Comparison of ENCODE assay signal across 1 cellular context in the genomic region with DNA sequence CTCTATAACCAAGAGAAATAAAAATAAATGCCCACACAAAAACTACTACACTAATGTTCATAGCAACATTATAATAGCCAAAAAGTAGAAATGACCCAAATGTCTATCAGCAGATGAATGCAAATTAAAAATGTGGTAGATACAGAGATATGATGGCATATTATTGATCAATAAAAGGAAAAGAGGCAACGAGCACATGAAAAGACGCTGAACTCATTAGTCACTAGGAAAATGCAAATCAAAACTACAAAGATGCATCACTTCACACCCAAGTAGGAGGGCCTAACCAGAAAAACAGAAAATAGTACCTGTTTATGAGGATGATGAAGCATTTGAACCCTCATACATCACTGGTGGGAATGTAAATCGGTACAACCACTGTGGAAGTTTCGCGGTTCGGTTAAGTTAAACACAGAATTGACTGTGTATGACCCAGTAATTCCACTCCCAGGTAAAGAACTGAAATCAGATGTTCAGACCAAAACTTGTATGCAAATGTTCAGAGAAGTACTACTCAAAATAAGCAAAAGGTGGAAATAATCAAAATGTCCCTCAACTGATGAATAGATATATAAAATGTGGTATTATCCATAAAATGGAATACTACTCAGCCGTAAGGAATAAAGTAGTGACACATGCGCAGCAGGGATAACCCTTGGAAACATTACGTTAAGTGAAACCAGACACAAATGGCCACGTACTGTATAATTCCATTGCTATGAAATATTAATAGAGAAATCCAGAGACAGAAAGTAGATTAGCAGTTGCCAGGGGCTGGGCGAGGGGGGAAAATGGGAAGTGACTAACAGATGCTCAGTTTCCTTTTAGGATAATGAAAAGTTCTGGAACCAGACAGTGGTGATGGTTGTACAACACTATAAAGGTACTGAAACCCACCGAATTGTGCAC.
TF ChIP-seq lines count a peak whose summit lies in the region.

No MANE protein-coding gene starts in this region.

TF ChIP-seq in HEK293, 187 proteins besides CTCF, POLR2A, EP300 and RAD21 (continued from another document):
- TF ChIP-seq ZNF518A (tag by site-specific recombination; conservative IDR thresholded peaks at IDR 0.05; ENCODE audit: low read depth) (no peak), ZFP41 (tag by site-specific recombination; IDR thresholded peaks at IDR 0.05; ENCODE audit: borderline replicate concordance) (no peak), ZNF701 (tag by site-specific recombination; IDR thresholded peaks at IDR 0.05) (no peak), ZNF549 (tag by site-specific recombination; IDR thresholded peaks at IDR 0.05) (no peak), BCL11A (tag by site-specific recombination; IDR thresholded peaks at IDR 0.05; ENCODE audit: low read depth) (no peak), ZNF10 (tag by site-specific recombination; IDR thresholded peaks at IDR 0.05) (peak; percentile 85), ZNF658 (tag by site-specific recombination; IDR thresholded peaks at IDR 0.05) (no peak), ZNF692 (tag by site-specific recombination; IDR thresholded peaks at IDR 0.05) (no peak), MEIS1 (CRISPR knock-in tag; IDR thresholded peaks at IDR 0.05; ENCODE audit: borderline replicate concordance) (no peak), SETDB1 (IDR thresholded peaks at IDR 0.05; ENCODE audit: insufficient read length, low read length) (no peak)
- TF ChIP-seq, protein P1, sequence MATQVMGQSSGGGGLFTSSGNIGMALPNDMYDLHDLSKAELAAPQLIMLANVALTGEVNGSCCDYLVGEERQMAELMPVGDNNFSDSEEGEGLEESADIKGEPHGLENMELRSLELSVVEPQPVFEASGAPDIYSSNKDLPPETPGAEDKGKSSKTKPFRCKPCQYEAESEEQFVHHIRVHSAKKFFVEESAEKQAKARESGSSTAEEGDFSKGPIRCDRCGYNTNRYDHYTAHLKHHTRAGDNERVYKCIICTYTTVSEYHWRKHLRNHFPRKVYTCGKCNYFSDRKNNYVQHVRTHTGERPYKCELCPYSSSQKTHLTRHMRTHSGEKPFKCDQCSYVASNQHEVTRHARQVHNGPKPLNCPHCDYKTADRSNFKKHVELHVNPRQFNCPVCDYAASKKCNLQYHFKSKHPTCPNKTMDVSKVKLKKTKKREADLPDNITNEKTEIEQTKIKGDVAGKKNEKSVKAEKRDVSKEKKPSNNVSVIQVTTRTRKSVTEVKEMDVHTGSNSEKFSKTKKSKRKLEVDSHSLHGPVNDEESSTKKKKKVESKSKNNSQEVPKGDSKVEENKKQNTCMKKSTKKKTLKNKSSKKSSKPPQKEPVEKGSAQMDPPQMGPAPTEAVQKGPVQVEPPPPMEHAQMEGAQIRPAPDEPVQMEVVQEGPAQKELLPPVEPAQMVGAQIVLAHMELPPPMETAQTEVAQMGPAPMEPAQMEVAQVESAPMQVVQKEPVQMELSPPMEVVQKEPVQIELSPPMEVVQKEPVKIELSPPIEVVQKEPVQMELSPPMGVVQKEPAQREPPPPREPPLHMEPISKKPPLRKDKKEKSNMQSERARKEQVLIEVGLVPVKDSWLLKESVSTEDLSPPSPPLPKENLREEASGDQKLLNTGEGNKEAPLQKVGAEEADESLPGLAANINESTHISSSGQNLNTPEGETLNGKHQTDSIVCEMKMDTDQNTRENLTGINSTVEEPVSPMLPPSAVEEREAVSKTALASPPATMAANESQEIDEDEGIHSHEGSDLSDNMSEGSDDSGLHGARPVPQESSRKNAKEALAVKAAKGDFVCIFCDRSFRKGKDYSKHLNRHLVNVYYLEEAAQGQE (tag by site-specific recombination; IDR thresholded peaks at IDR 0.05), result no peak
